In the genomic region with DNA sequence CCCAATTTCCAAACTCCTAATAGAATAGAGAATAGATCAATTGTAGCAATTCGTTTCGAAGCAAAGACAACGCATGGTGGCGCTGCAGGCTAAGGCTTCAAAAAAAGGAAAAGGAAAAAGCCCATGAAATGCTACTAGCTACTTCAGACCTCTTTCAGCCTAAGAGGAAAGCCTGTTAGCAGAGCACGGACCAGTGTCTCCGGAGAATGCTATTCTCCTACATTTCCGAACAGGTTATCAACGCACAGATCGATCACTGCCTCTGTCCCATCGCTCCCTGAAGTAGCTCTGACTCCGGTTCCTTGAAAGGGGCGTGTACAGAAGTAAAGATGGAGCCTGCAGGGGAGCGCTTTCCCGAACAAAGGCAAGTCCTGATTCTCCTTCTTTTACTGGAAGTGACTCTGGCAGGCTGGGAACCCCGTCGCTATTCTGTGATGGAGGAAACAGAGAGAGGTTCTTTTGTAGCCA, we compare ENCODE assay signal across 9 cellular contexts. TPM values are rescaled to one million over a fixed set of nuclear protein-coding genes. Genes with fewer than 3 reads are reported as not detected.
DNase-seq lines count a peak whose midpoint lies in the region; ATAC-seq and TF ChIP-seq lines count a peak whose summit lies in the region.
"Had no signal": no experiment of that assay in that cellular context is flagged by ENCODE, and none has a peak within 500 bp of the region (broad histone marks: within the 10 kb centered on the region; RNA-seq: fewer than 3 reads in every experiment).

TSS of gene PCDHB15 (plus strand) at position 146 of the 468 bp plus-strand sequence. CDS start at position 330, 184 bp downstream.

- peaks cover 1 to 5% (median 3%) of the 10 kb centered on the region in 3 donors for H3K4me1 Mint-ChIP-seq in CD8-positive, alpha-beta memory T cell
- peaks cover 0 to 3% of the 10 kb centered on the region in 2 donors for H3K4me1 Mint-ChIP-seq in effector memory CD8-positive, alpha-beta T cell (ENCODE audit: low read depth in 2 of 2)
- H3K4me1 Mint-ChIP-seq in nephron progenitor cell: no peaks in the 10 kb centered on the region

- H3K27ac Mint-ChIP-seq in CD8-positive, alpha-beta memory T cell: peak within 1 kb of the TSS in 1 of 8 donors; percentile 10
- H3K27ac Mint-ChIP-seq in effector memory CD8-positive, alpha-beta T cell: no peak within 1 kb of the TSS
- no peak within 1 kb of the TSS for H3K27ac Mint-ChIP-seq in nephron progenitor cell

- peak in 1 of 5 donors; percentile 6 for DNase-seq in CD8-positive, alpha-beta memory T cell
- DNase-seq in MM.1S (no peak), nephron progenitor cell (peak; percentile 51), OCI-M2 (lab: John Stamatoyannopoulos, UW; ENCODE audit: unreplicated experiment) (no peak), amniotic stem cell (lab: John Stamatoyannopoulos, UW) (no peak)
- peak in 2 of 3 experiments; percentile 8 to 13 for DNase-seq in effector memory CD8-positive, alpha-beta T cell

- H3K36me3 Mint-ChIP-seq in CD8-positive, alpha-beta memory T cell: peaks cover 0 to 38% (median 15%) of the 10 kb centered on the region in 3 donors
- no peaks in the 10 kb centered on the region for H3K36me3 Mint-ChIP-seq in effector memory CD8-positive, alpha-beta T cell (ENCODE audit: insufficient read depth)
- H3K36me3 Mint-ChIP-seq in nephron progenitor cell (ENCODE audit: low read depth): peaks cover 87% of the 10 kb centered on the region

- H3K27me3 ChIP-seq in CD8-positive, alpha-beta memory T cell (ENCODE audit: insufficient read depth, low read length, poor library complexity, severe bottlenecking): no peaks in the 10 kb centered on the region
- H3K27me3 ChIP-seq in MM.1S (replicated peaks; ENCODE audit: insufficient read depth, low read length): no peaks in the 10 kb centered on the region

- H3K27ac ChIP-seq in CD8-positive, alpha-beta memory T cell (ENCODE audit: low read depth, low read length): no peak within 1 kb of the TSS
- H3K27ac ChIP-seq in MM.1S (ENCODE audit: low read length): no peak within 1 kb of the TSS

- H3K9me2 ChIP-seq in MM.1S (replicated peaks; ENCODE audit: insufficient read depth, low read length): no peaks in the 10 kb centered on the region

- H3K4me3 Mint-ChIP-seq in CD8-positive, alpha-beta memory T cell: peak within 1 kb of the TSS in 4 of 7 donors; percentile 29 to 62 (median 48)
- peak within 1 kb of the TSS; percentile 46 to 55 for H3K4me3 Mint-ChIP-seq in effector memory CD8-positive, alpha-beta T cell
- H3K4me3 Mint-ChIP-seq in nephron progenitor cell: peak within 1 kb of the TSS; percentile 82

- ATAC-seq in effector memory CD8-positive, alpha-beta T cell (replicated peaks): no peak
- ATAC-seq in HG02642 (IDR thresholded peaks at IDR 0.05; ENCODE audit: poor library complexity, unreplicated experiment) (no peak), HG02763 (IDR thresholded peaks at IDR 0.05; ENCODE audit: unreplicated experiment) (no peak)

- no peaks in the 10 kb centered on the region for H3K36me3 ChIP-seq in CD8-positive, alpha-beta memory T cell (ENCODE audit: insufficient read depth, low read length)
- no peaks in the 10 kb centered on the region for H3K36me3 ChIP-seq in MM.1S (replicated peaks; ENCODE audit: insufficient read depth, low read length)

- H2AFZ ChIP-seq in MM.1S (ENCODE audit: low read length): no peak within 1 kb of the TSS

- no peaks in the 10 kb centered on the region for H3K79me2 ChIP-seq in MM.1S (ENCODE audit: low read length)

- no peak within 1 kb of the TSS for H3K9ac ChIP-seq in MM.1S (ENCODE audit: low read length)

- no peaks in the 10 kb centered on the region for H3K4me1 ChIP-seq in CD8-positive, alpha-beta memory T cell (ENCODE audit: insufficient read depth, low read length)
- H3K4me1 ChIP-seq in MM.1S (ENCODE audit: low read length): no peaks in the 10 kb centered on the region

- H3K9me3 Mint-ChIP-seq in CD8-positive, alpha-beta memory T cell: peaks cover 65 to 83% (median 82%) of the 10 kb centered on the region in 5 donors
- peaks cover 13 to 29% of the 10 kb centered on the region in 2 donors for H3K9me3 Mint-ChIP-seq in effector memory CD8-positive, alpha-beta T cell
- H3K9me3 Mint-ChIP-seq in nephron progenitor cell: peaks cover 93% of the 10 kb centered on the region

- peak within 1 kb of the TSS; percentile 5; the same call in 1 of the 2 replicates for H3K4me2 ChIP-seq in MM.1S (ENCODE audit: low read depth, low read length)

- CTCF ChIA-PET in CD8-positive, alpha-beta memory T cell (lab: Charles Lee): interaction anchor here (0.7 to 2.0 kb wide), 2 partner anchors 75 to 319 kb away, joined by 3 to 5 read pairs; partner anchors contain the start of gene TAF7

- no peaks in the 10 kb centered on the region for H3F3A ChIP-seq in MM.1S (ENCODE audit: insufficient read depth, low read length)

- H4K20me1 ChIP-seq in MM.1S (ENCODE audit: insufficient read depth, low read length): no peaks in the 10 kb centered on the region

- H3K27me3 Mint-ChIP-seq in CD8-positive, alpha-beta memory T cell: peaks cover 21 to 37% of the 10 kb centered on the region in 2 donors
- peaks cover 13 to 40% of the 10 kb centered on the region in 2 donors for H3K27me3 Mint-ChIP-seq in effector memory CD8-positive, alpha-beta T cell
- H3K27me3 Mint-ChIP-seq in nephron progenitor cell (ENCODE audit: low read depth, poor library complexity): peaks cover 8% of the 10 kb centered on the region

- H3K4me3 ChIP-seq in CD8-positive, alpha-beta memory T cell (ENCODE audit: low read length): no peak within 1 kb of the TSS
- H3K4me3 ChIP-seq in MM.1S (ENCODE audit: low read length): no peak within 1 kb of the TSS

- POLR2A ChIA-PET in CD8-positive, alpha-beta memory T cell (lab: Charles Lee): no interaction called here

- TF ChIP-seq CTCF in MM.1S (IDR thresholded peaks at IDR 0.05; ENCODE audit: low read length) (peak; percentile 36), nephron progenitor cell (IDR thresholded peaks at IDR 0.05) (peak; percentile 23)

- peaks cover 22% of the 10 kb centered on the region for H3K9me3 ChIP-seq in CD8-positive, alpha-beta memory T cell (ENCODE audit: low read length)
- H3K9me3 ChIP-seq in MM.1S (replicated peaks; ENCODE audit: insufficient read depth, low read length): 0 out of 2 replicates have a peak, but pooled peaks cover 4% of the 10 kb centered on the region

RNA-seq across cellular contexts. Expression of gene PCDHB15, which starts in this region (rescaled TPM):
- not detected for total RNA-seq in CD8-positive, alpha-beta memory T cell
- not detected for polyA plus RNA-seq in CD8-positive, alpha-beta memory T cell
- total RNA-seq: T-helper 1 cell treated with Interleukin-12 subunit alpha and Interleukin-12 subunit beta and Interleukin-4 antibody, amounts not matched to agents 30 ng/mL and 1 ng/mL, for 36 hours had no signal

Comparison
In these comparisons a context has a peak if more than half of its experiments do, and no peak if none do; other contexts are left out.
1. DNase-seq: peak in effector memory CD8-positive, alpha-beta T cell (2 of 3) and nephron progenitor cell (single experiment); none in MM.1S (single experiment), OCI-M2 (single experiment) and amniotic stem cell (single experiment).
2. Peak in every context shown above with its lines, with median percentiles within 50 percentile points of each other: H3K4me3 Mint-ChIP-seq.